Comparison of ENCODE assay signal across 11 cellular contexts in genomic region chr4:185318679-185319078, GRCh38.
DNase-seq lines count a peak whose midpoint lies in the region; ATAC-seq and TF ChIP-seq lines count a peak whose summit lies in the region.
"Had no signal": no experiment of that assay in that cellular context is flagged by ENCODE, and none has a peak within 500 bp of the region (broad histone marks: within the 10 kb centered on the region; RNA-seq: fewer than 3 reads in every experiment).

No MANE protein-coding gene starts in this region.

- H3K9me3 ChIP-seq in HEK293 (ENCODE audit: control insufficient read depth, insufficient read depth, low read depth, low read length) (no peaks in the 10 kb centered on the region), RWPE2 (ENCODE audit: severe bottlenecking) (no peaks in the 10 kb centered on the region), OCI-LY7 (ENCODE audit: low read length) (no peaks in the 10 kb centered on the region)
- H3K9me3 ChIP-seq: thoracic aorta had no signal

- no peak overlapping the region for H2AFZ ChIP-seq in OCI-LY7 (ENCODE audit: low read length)

- H3K79me2 ChIP-seq in OCI-LY7 (ENCODE audit: insufficient read depth, low read depth, low read length), result no peaks in the 10 kb centered on the region

- H3K9me2 ChIP-seq in OCI-LY7 (ENCODE audit: insufficient read depth, low read length), result no peaks in the 10 kb centered on the region

- H3K27me3 ChIP-seq in RWPE2 (ENCODE audit: insufficient read depth, poor library complexity, severe bottlenecking) (no peaks in the 10 kb centered on the region), foreskin keratinocyte (no peaks in the 10 kb centered on the region)
- H3K27me3 ChIP-seq: heart left ventricle had no signal

- no peaks in the 10 kb centered on the region for H3K4me1 ChIP-seq in HEK293 (ENCODE audit: control insufficient read depth, insufficient read depth, low read length)
- peaks cover 5% of the 10 kb centered on the region for H3K4me1 ChIP-seq in RWPE2 (ENCODE audit: insufficient read depth, poor library complexity, severe bottlenecking)
- peaks cover 7% of the 10 kb centered on the region for H3K4me1 ChIP-seq in foreskin keratinocyte
- H3K4me1 ChIP-seq in OCI-LY7 (ENCODE audit: insufficient read depth, low read length, poor library complexity, severe bottlenecking), result peaks cover 5% of the 10 kb centered on the region

- H3K27ac ChIP-seq in HEK293 (ENCODE audit: extremely low read depth, low read depth, low read length) (no peak overlapping the region), RWPE2 (ENCODE audit: poor library complexity, severe bottlenecking) (peak overlapping the region; percentile 17), foreskin keratinocyte (no peak overlapping the region), OCI-LY7 (ENCODE audit: low read depth, low read length, poor library complexity, severe bottlenecking) (no peak overlapping the region)
- H3K27ac ChIP-seq: heart left ventricle, thoracic aorta had no signal

- H3K4me2 ChIP-seq in OCI-LY7 (ENCODE audit: low read length), result no peak overlapping the region

- H4K20me1 ChIP-seq in OCI-LY7 (ENCODE audit: insufficient read depth, low read length), result no peaks in the 10 kb centered on the region

- no TSS peak for BruUV-seq in OCI-LY7 (replicated peaks; lab: Mats Ljungman, UMichigan)

- H3K36me3 ChIP-seq in HEK293 (ENCODE audit: control insufficient read depth in 2 of 2, insufficient read depth in 1 of 2, low read length in 2 of 2) (peaks cover 4 to 57% of the 10 kb centered on the region in 2 experiments), RWPE2 (ENCODE audit: low read depth) (peaks cover 7% of the 10 kb centered on the region), OCI-LY7 (ENCODE audit: insufficient read depth, low read length) (peaks cover 82% of the 10 kb centered on the region)

- TF ChIP-seq CTCF in HEK293 (tag by site-specific recombination; IDR thresholded peaks at IDR 0.05), result no peak
- TF ChIP-seq CTCF in RWPE2 (IDR thresholded peaks at IDR 0.05; ENCODE audit: poor library complexity, severe bottlenecking), result no peak
- TF ChIP-seq CTCF in foreskin keratinocyte (conservative IDR thresholded peaks at IDR 0.05), result no peak
- no peak for TF ChIP-seq CTCF in OCI-LY7 (conservative IDR thresholded peaks at IDR 0.05; ENCODE audit: low read length)

- ATAC-seq in RWPE2 (ENCODE audit: low read depth) (peak; percentile 48; the same call in 2 of the 3 replicates), foreskin keratinocyte (peak; percentile 67), GM21619 (IDR thresholded peaks at IDR 0.05; ENCODE audit: unreplicated experiment) (no peak)
- ATAC-seq: heart left ventricle had no signal

- POLR2A ChIA-PET in HEK293 (lab: Yijun Ruan, JAX) (no interaction called here), OCI-LY7 (lab: Charles Lee) (no interaction called here)

- H3K4me3 ChIP-seq in HEK293 (ENCODE audit: low read depth, low read length), result no peak overlapping the region
- H3K4me3 ChIP-seq in RWPE2 (ENCODE audit: severe bottlenecking), result no peak overlapping the region
- no peak overlapping the region for H3K4me3 ChIP-seq in OCI-LY7 (ENCODE audit: low read depth, low read length, poor library complexity, severe bottlenecking)
- H3K4me3 ChIP-seq: heart left ventricle, thoracic aorta had no signal

- CTCF ChIA-PET in HEK293 (lab: Yijun Ruan, JAX) (interaction anchor here (0.7 kb wide), 1 partner anchor 538 kb away, joined by 3 read pairs; no protein-coding TSS in a partner anchor), OCI-LY7 (lab: Charles Lee; ENCODE audit: unreplicated experiment) (no interaction called here)

- intact Hi-C loops in OCI-LY7 (cut with micrococcal nuclease; ENCODE audit: unreplicated experiment), result no loop called here

- DNase-seq in CMK (ENCODE audit: low read depth) (peak; percentile 33), RWPE2 (ENCODE audit: low spot score) (no peak), foreskin keratinocyte (peak in 1 of 2 donors; percentile 36), OCI-LY7 (ENCODE audit: low spot score) (no peak), kidney glomerular epithelial cell (lab: John Stamatoyannopoulos, UW) (no peak)
- no peak for DNase-seq in stimulated activated CD4-positive, alpha-beta T cell treated with anti-CD3 and anti-CD28 coated beads, Interleukin-1b, Interleukin-23, amount 100 ng/mL, for 48 hours
- DNase-seq: heart left ventricle, KG1 had no signal

TF ChIP-seq in HEK293, 187 proteins besides CTCF, POLR2A, EP300 and RAD21:
- TF ChIP-seq ZNF654 (tag by site-specific recombination; IDR thresholded peaks at IDR 0.05; ENCODE audit: low read depth), result no peak
- TF ChIP-seq ZNF16 (tag by site-specific recombination; IDR thresholded peaks at IDR 0.05; ENCODE audit: low read depth), result no peak
- 0 out of 2 replicates have a peak, but pooled peaks have one; percentile 12 for TF ChIP-seq OSR2 (tag by site-specific recombination; IDR thresholded peaks at IDR 0.05)
- TF ChIP-seq ZNF792 (tag by site-specific recombination; IDR thresholded peaks at IDR 0.05), result no peak
- no peak for TF ChIP-seq YY2 (tag by site-specific recombination; IDR thresholded peaks at IDR 0.05)
- TF ChIP-seq IKZF3 (tag by site-specific recombination; IDR thresholded peaks at IDR 0.05), result no peak
- TF ChIP-seq ZNF211 (tag by site-specific recombination; IDR thresholded peaks at IDR 0.05; ENCODE audit: low read depth), result no peak
- TF ChIP-seq PRDM1 (tag by site-specific recombination; IDR thresholded peaks at IDR 0.05), result 0 out of 2 replicates have a peak, but pooled peaks have one; percentile 7
- no peak for TF ChIP-seq HOXC10 (CRISPR knock-in tag; IDR thresholded peaks at IDR 0.05)
- no peak for TF ChIP-seq SP3 (tag by site-specific recombination; IDR thresholded peaks at IDR 0.05)
TF ChIP-seq in HEK293: peak in this region for 2.
